ENCODE assay signal across 9 cellular contexts in the genomic region with DNA sequence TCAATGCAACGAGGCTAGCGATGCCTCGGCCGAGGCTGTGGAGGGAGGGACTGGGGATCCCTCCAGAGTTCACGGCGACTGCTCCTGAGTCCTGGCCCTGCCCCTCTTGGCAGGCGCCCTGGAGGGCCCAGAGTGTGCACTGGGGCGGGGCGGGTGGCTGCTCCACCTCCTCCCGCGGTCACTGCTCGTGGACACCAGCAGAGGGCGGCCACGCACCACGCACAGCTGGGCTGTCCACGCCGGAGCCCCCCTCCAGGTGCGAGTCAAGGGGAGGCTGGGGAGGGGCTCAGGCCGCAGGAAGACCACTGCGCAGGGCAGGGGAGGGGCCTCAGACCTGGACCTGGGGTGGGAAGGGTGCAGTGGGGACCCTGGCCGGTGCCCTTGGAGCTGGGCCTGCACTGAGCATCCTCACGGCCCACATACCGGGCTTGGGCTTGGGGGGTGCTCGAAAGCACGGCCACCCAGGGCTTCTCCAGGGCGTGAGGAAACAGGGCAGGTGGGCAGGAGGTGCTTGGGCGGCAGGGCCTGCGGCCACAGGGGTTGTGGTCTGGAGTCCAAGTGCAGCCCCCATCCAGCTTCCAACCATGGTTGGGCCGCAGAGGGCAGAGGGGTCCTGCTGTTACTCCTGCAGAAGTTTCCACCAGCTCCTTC. TPM values are rescaled to one million over a fixed set of nuclear protein-coding genes. Genes with fewer than 3 reads are reported as not detected.
DNase-seq lines count a peak whose midpoint lies in the region; ATAC-seq and TF ChIP-seq lines count a peak whose summit lies in the region.
"Had no signal": no experiment of that assay in that cellular context is flagged by ENCODE, and none has a peak within 500 bp of the region (broad histone marks: within the 10 kb centered on the region; RNA-seq: fewer than 3 reads in every experiment).

No MANE protein-coding gene starts in this region.

- POLR2A ChIA-PET in HEK293 (lab: Yijun Ruan, JAX): no interaction called here

- no peak for ATAC-seq in gastroesophageal sphincter
- no peak for ATAC-seq in HG02840 (IDR thresholded peaks at IDR 0.05; ENCODE audit: low FRiP score, unreplicated experiment)
- no peak for ATAC-seq in HG02852 (IDR thresholded peaks at IDR 0.05; ENCODE audit: unreplicated experiment)

- 100% methylated on average over 1 of the region's 29 CpGs; no CpG with 5 or more reads in 1 of the 2 donors for WGBS in gastroesophageal sphincter (ENCODE audit: low coverage in 1 of 2), 2 donors

- no peak for TF ChIP-seq EP300 in gastroesophageal sphincter (IDR thresholded peaks at IDR 0.05)

- H3K4me1 ChIP-seq in BE2C: no peaks in the 10 kb centered on the region
- H3K4me1 ChIP-seq in HEK293 (ENCODE audit: control insufficient read depth, insufficient read depth, low read length): no peaks in the 10 kb centered on the region
- peaks cover 0 to 6% (median 0%) of the 10 kb centered on the region in 3 donors for H3K4me1 ChIP-seq in gastroesophageal sphincter

- no peak overlapping the region for H3K27ac ChIP-seq in HEK293 (ENCODE audit: extremely low read depth, low read depth, low read length)
- no peak overlapping the region for H3K27ac ChIP-seq in gastroesophageal sphincter
- H3K27ac ChIP-seq: neutrophil had no signal

- TF ChIP-seq CTCF in BE2C (IDR thresholded peaks at IDR 0.05; ENCODE audit: low read depth, low read length) (peak; percentile 14; the same call in 1 of the 2 replicates), HEK293 (tag by site-specific recombination; IDR thresholded peaks at IDR 0.05) (peak; percentile 89), gastroesophageal sphincter (IDR thresholded peaks at IDR 0.05) (peak in 3 of 4 experiments; percentile 35 to 70 (median 49))

- CTCF ChIA-PET in HEK293 (lab: Yijun Ruan, JAX): interaction anchor here (0.6 to 2.8 kb wide), 16 partner anchors 9 to 630 kb away, joined by 3 to 23 read pairs (median 4); no protein-coding TSS in a partner anchor

- H3K36me3 ChIP-seq in BE2C (no peaks in the 10 kb centered on the region), HEK293 (ENCODE audit: control insufficient read depth in 2 of 2, insufficient read depth in 1 of 2, low read length in 2 of 2) (no peaks in the 10 kb centered on the region), gastroesophageal sphincter (no peaks in the 10 kb centered on the region)
- H3K36me3 ChIP-seq: neutrophil had no signal

- H3K27me3 ChIP-seq in BE2C (no peaks in the 10 kb centered on the region), gastroesophageal sphincter (peaks cover 90% of the 10 kb centered on the region)

- peak; percentile 41 for DNase-seq in BE2C
- DNase-seq in activated CD4-positive, alpha-beta T cell treated with anti-CD3 and anti-CD28 coated beads for 4 hours: peak; percentile 23 to 40
- DNase-seq in stimulated activated CD4-positive, alpha-beta T cell treated with anti-CD3 and anti-CD28 coated beads, Interleukin-12 subunit alpha, Interleukin-12 subunit beta, amount 100 ng/mL, for 48 hours (ENCODE audit: low read depth in 2 of 3, low spot score in 1 of 3): peak in 2 of 3 donors; percentile 23 to 33
- DNase-seq in NCI-H526 treated with DMSO at 0.1 percent for 48 hours (lab: John Stamatoyannopoulos, UW): no peak

- no peak overlapping the region for H3K4me3 ChIP-seq in BE2C (ENCODE audit: low read depth, low read length)
- H3K4me3 ChIP-seq in HEK293 (ENCODE audit: low read depth, low read length): no peak overlapping the region
- no peak overlapping the region for H3K4me3 ChIP-seq in gastroesophageal sphincter

- no peak for TF ChIP-seq POLR2A in gastroesophageal sphincter (IDR thresholded peaks at IDR 0.05)

- H3K9me3 ChIP-seq in BE2C: no peaks in the 10 kb centered on the region
- no peaks in the 10 kb centered on the region for H3K9me3 ChIP-seq in HEK293 (ENCODE audit: control insufficient read depth, insufficient read depth, low read depth, low read length)
- H3K9me3 ChIP-seq in gastroesophageal sphincter: peaks cover 0 to 9% (median 0%) of the 10 kb centered on the region in 3 donors
- H3K9me3 ChIP-seq: neutrophil had no signal

TF ChIP-seq in HEK293, 187 proteins besides CTCF, POLR2A, EP300 and RAD21:
- TF ChIP-seq, protein P1, sequence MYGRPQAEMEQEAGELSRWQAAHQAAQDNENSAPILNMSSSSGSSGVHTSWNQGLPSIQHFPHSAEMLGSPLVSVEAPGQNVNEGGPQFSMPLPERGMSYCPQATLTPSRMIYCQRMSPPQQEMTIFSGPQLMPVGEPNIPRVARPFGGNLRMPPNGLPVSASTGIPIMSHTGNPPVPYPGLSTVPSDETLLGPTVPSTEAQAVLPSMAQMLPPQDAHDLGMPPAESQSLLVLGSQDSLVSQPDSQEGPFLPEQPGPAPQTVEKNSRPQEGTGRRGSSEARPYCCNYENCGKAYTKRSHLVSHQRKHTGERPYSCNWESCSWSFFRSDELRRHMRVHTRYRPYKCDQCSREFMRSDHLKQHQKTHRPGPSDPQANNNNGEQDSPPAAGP (tag by site-specific recombination; IDR thresholded peaks at IDR 0.05): peak; percentile 52; the same call in 1 of the 2 replicates
- TF ChIP-seq ZNF341 (tag by site-specific recombination; IDR thresholded peaks at IDR 0.05; ENCODE audit: low read depth): peak; percentile 30; the same call in 1 of the 2 replicates
- no peak for TF ChIP-seq YY1 (tag by site-specific recombination; IDR thresholded peaks at IDR 0.05)
- peak; percentile 62 for TF ChIP-seq ZIC2 (tag by site-specific recombination; IDR thresholded peaks at IDR 0.05)
- TF ChIP-seq, protein P2, sequence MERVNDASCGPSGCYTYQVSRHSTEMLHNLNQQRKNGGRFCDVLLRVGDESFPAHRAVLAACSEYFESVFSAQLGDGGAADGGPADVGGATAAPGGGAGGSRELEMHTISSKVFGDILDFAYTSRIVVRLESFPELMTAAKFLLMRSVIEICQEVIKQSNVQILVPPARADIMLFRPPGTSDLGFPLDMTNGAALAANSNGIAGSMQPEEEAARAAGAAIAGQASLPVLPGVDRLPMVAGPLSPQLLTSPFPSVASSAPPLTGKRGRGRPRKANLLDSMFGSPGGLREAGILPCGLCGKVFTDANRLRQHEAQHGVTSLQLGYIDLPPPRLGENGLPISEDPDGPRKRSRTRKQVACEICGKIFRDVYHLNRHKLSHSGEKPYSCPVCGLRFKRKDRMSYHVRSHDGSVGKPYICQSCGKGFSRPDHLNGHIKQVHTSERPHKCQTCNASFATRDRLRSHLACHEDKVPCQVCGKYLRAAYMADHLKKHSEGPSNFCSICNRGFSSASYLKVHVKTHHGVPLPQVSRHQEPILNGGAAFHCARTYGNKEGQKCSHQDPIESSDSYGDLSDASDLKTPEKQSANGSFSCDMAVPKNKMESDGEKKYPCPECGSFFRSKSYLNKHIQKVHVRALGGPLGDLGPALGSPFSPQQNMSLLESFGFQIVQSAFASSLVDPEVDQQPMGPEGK (tag by site-specific recombination; IDR thresholded peaks at IDR 0.05): peak; percentile 51; the same call in 1 of the 2 replicates

RNA-seq across cellular contexts. Expression of gene TTC34, which starts 20.6 kb away (rescaled TPM):
- polyA plus RNA-seq in BE2C (2012; ENCODE audit: insufficient read depth, insufficient read length, low read depth): 0.12 TPM
- under 1 TPM in 3 of 4 donors, not detected in 1; 0.27 to 0.62 (median 0.58) TPM for total RNA-seq in gastroesophageal sphincter

Comparison
In these comparisons a context has a peak if more than half of its experiments do, and no peak if none do; other contexts are left out.
1. CTCF ChIP-seq: peak in every context shown above with its lines; median percentile 89 in HEK293; 49 in gastroesophageal sphincter; 14 in BE2C.